Comparison of ENCODE assay signal across 10 cellular contexts in the genomic region with DNA sequence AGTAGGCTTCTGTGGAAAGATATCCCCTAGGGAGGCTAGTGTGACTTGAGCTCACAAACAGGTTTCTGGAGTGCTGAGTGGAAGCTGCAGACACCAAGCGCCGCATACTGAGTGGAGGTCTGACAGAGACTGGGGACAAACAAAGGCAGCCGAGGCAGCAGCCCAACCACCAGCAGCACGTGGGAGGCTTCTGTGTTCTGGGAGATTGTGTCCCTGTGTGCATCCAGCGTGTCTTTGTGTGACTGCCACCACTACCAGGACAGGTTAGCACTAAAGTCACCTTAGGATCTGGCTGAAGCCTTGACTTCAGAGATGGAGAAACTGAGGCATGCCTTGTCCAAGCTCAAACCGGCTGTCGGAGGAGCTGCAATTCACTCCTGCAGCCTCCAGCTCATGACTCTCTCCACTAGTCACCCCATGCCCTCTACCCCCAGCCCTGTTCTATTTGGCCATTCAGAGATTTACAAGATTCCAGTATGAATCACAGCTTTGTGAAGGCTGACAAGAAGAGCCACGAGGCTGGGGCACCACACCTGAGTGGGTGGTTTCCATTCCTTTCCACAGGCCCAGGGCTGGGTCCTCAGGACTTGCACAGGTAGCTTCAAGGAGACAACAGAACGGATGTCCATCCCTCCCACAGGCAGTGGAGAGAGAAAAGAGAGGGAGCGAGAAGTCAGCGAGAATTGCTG.
A peak's percentile ranks its signal among the peaks of the same experiment; 100 is the strongest.
DNase-seq lines count a peak whose midpoint lies in the region; ATAC-seq and TF ChIP-seq lines count a peak whose summit lies in the region.
"Had no signal": no experiment of that assay in that cellular context is flagged by ENCODE, and none has a peak within 500 bp of the region (broad histone marks: within the 10 kb centered on the region; RNA-seq: fewer than 3 reads in every experiment).

No MANE protein-coding gene starts in this region.

- H4K8ac ChIP-seq in H9 (replicated peaks; ENCODE audit: insufficient read length, low read depth, low read length): no peak overlapping the region

- DNase-seq in heart left ventricle (no peak), right atrium auricular region (ENCODE audit: low spot score) (no peak), left kidney (ENCODE audit: low read depth, low spot score) (peak; percentile 54), NCI-H526 treated with DMSO at 0.1 percent for 48 hours (lab: John Stamatoyannopoulos, UW) (no peak), H9 (no peak), ecto neural progenitor cell (ENCODE audit: low spot score) (no peak), SJCRH30 (no peak)
- DNase-seq: activated naive CD4-positive, alpha-beta T cell treated with anti-CD3 and anti-CD28 coated beads for 36 hours; AML-193 had no signal

- no peak overlapping the region for H3K14ac ChIP-seq in H9 (ENCODE audit: insufficient read depth, low read length)

- no peaks in the 10 kb centered on the region for H3K23me2 ChIP-seq in H9 (ENCODE audit: insufficient read length, low read depth, low read length, poor library complexity, severe bottlenecking)

- H2BK20ac ChIP-seq in H9 (ENCODE audit: low read depth, low read length, poor library complexity, severe bottlenecking): no peak overlapping the region

- no peaks in the 10 kb centered on the region for H3K79me1 ChIP-seq in H9 (ENCODE audit: insufficient read depth, low read depth, low read length, poor library complexity, severe bottlenecking)

- H3K56ac ChIP-seq in H9 (ENCODE audit: insufficient read length, low read depth, low read length): no peak overlapping the region

- intact Hi-C loops in heart left ventricle (cut with DNase I): loop anchor here in 1 of 10 donors (5.0 kb wide), 1 partner anchor 47 kb away; no protein-coding TSS in a partner anchor

- no peak overlapping the region for H3K4me3 ChIP-seq in heart left ventricle
- no peak overlapping the region for H3K4me3 ChIP-seq in right atrium auricular region
- H3K4me3 ChIP-seq in SJCRH30: no peak overlapping the region

- no peak for TF ChIP-seq POLR2A in heart left ventricle (IDR thresholded peaks at IDR 0.05)

- H3K27me3 ChIP-seq in heart left ventricle (no peaks in the 10 kb centered on the region), right atrium auricular region (no peaks in the 10 kb centered on the region), H9 (ENCODE audit: insufficient read depth, low read length) (no peaks in the 10 kb centered on the region), SJCRH30 (no peaks in the 10 kb centered on the region)

- no peaks in the 10 kb centered on the region for H3K79me2 ChIP-seq in H9 (ENCODE audit: insufficient read depth, low read length)

- H2BK120ac ChIP-seq in H9 (ENCODE audit: low read depth, low read length, poor library complexity, severe bottlenecking): no peak overlapping the region

- no peaks in the 10 kb centered on the region for H3K27me3 Mint-ChIP-seq in H9 (ENCODE audit: low read depth)

- peak overlapping the region in 1 of 3 experiments; percentile 57; a peak in 1 of 7 replicates for H3K27ac Mint-ChIP-seq in H9
- H3K27ac Mint-ChIP-seq: activated naive CD4-positive, alpha-beta T cell treated with anti-CD3 and anti-CD28 coated beads for 36 hours had no signal

- no peak overlapping the region for H3K23ac ChIP-seq in H9 (ENCODE audit: insufficient read length, low read depth, low read length)

- H3T11ph ChIP-seq in H9 (ENCODE audit: low read length): no peak overlapping the region

- 70 to 80% (median 74%) methylated on average over 9 to 11 of the region's 11 CpGs for WGBS in heart left ventricle, 4 donors
- whole genome bisulfite sequencing in H9 (ENCODE audit: extremely low coverage, insufficient read length, low lambda C conversion rate): no CpG with 5 or more reads among the region's 11 CpGs

- no peak overlapping the region for H2BK12ac ChIP-seq in H9 (ENCODE audit: insufficient read length, low read depth, low read length)

- no peak overlapping the region for H4K91ac ChIP-seq in H9 (ENCODE audit: insufficient read length, low read depth, low read length)

- peak overlapping the region in 9 of 12 donors; percentile 17 to 72 (median 40) for H3K27ac ChIP-seq in heart left ventricle
- H3K27ac ChIP-seq in right atrium auricular region: no peak overlapping the region
- peak overlapping the region; percentile 82 for H3K27ac ChIP-seq in angular gyrus (ENCODE audit: low read depth, low read length)
- H3K27ac ChIP-seq in H9 (ENCODE audit: insufficient read length, low read depth, low read length): no peak overlapping the region
- H3K27ac ChIP-seq in SJCRH30: no peak overlapping the region

- no peak overlapping the region for H3K4me2 ChIP-seq in H9 (ENCODE audit: insufficient read depth, insufficient read length, low read length)

- no peak overlapping the region for H3K9ac ChIP-seq in H9 (ENCODE audit: extremely low read depth, insufficient read length, low read length)

- TF ChIP-seq CTCF in heart left ventricle (IDR thresholded peaks at IDR 0.05) (no peak), right atrium auricular region (IDR thresholded peaks at IDR 0.05) (no peak), H9 (conservative IDR thresholded peaks at IDR 0.05) (no peak)

- H3K36me3 ChIP-seq in heart left ventricle (peaks cover 0 to 4% (median 0%) of the 10 kb centered on the region in 9 donors), right atrium auricular region (no peaks in the 10 kb centered on the region), SJCRH30 (no peaks in the 10 kb centered on the region)

- H2BK5ac ChIP-seq in H9 (ENCODE audit: insufficient read length, low read length): no peak overlapping the region

- H3K9me3 ChIP-seq in heart left ventricle (no peaks in the 10 kb centered on the region), right atrium auricular region (no peaks in the 10 kb centered on the region), H9 (ENCODE audit: control insufficient read depth, low read depth, low read length) (no peaks in the 10 kb centered on the region), SJCRH30 (replicated peaks) (no peaks in the 10 kb centered on the region)

- ATAC-seq in heart left ventricle: no peak

- H3K4ac ChIP-seq in H9 (ENCODE audit: low read depth, low read length): no peak overlapping the region

- no peak overlapping the region for H3K4me3 Mint-ChIP-seq in H9
- H3K4me3 Mint-ChIP-seq: activated naive CD4-positive, alpha-beta T cell treated with anti-CD3 and anti-CD28 coated beads for 36 hours had no signal

- H2AFZ ChIP-seq in H9 (ENCODE audit: low read length): no peak overlapping the region

- H3K4me1 Mint-ChIP-seq in H9: peaks cover 16 to 41% of the 10 kb centered on the region in 2 experiments

- H4K5ac ChIP-seq in H9 (ENCODE audit: insufficient read length, low read depth, low read length): no peak overlapping the region

- no peaks in the 10 kb centered on the region for H3K9me3 Mint-ChIP-seq in H9
- H3K9me3 Mint-ChIP-seq: activated naive CD4-positive, alpha-beta T cell treated with anti-CD3 and anti-CD28 coated beads for 36 hours had no signal

- H2AK5ac ChIP-seq in H9 (ENCODE audit: insufficient read length, low read length): no peak overlapping the region

- H3K36me3 Mint-ChIP-seq in H9 (ENCODE audit: insufficient read depth in 1 of 3, low read depth in 3 of 3): no peaks in the 10 kb centered on the region

- no peaks in the 10 kb centered on the region for H4K20me1 ChIP-seq in H9 (ENCODE audit: control insufficient read depth, insufficient read depth, insufficient read length)

- H2BK15ac ChIP-seq in H9 (ENCODE audit: low read depth, low read length): no peak overlapping the region

- peaks cover 4 to 72% (median 48%) of the 10 kb centered on the region in 12 donors for H3K4me1 ChIP-seq in heart left ventricle
- peaks cover 0 to 80% of the 10 kb centered on the region in 2 donors for H3K4me1 ChIP-seq in right atrium auricular region
- no peaks in the 10 kb centered on the region for H3K4me1 ChIP-seq in H9 (ENCODE audit: insufficient read depth, low read length)
- H3K4me1 ChIP-seq in SJCRH30: peaks cover 47% of the 10 kb centered on the region

- no peak overlapping the region for H3K18ac ChIP-seq in H9 (ENCODE audit: insufficient read length, low read depth, low read length)

Comparison
In these comparisons a context has a peak if more than half of its experiments do, and no peak if none do; other contexts are left out.
1. H3K27ac ChIP-seq: peak in heart left ventricle (9 of 12) and angular gyrus (single experiment); none in right atrium auricular region (0 of 2), H9 (single experiment) and SJCRH30 (single experiment).